ENCODE assay signal across 10 cellular contexts in the genomic region with DNA sequence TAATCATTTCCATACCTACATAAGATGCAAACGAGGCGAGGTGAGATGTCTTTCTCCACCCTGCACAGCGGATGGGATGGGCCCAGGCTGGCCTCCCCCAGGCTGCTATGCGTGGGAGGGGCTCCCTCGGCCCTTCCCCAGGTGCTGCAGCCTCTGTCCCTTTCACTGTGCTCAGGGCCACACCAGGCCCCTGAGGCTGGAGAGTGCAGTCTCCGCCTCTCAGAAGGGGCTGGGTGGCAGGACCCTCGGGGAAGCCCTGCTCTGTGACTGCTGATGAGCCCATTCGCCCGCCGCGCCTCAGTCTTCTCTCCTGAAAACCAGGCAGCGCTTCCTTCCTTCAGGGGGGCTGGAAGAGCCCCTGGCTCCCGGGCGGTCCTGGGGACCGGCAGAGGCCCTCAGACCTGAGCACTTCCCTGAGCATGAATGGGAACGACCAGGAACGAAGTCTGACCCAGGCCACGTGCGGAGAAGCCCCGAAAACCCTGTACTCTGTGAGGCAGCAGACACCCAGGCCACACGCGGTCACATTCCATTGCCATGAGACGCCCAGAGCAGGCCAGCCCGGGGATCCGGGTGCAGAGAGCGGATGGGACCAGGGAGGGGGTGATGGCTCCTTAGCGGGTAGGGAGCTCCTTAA. TPM values are rescaled to one million over a fixed set of nuclear protein-coding genes. Genes with fewer than 3 reads are reported as not detected.
DNase-seq lines count a peak whose midpoint lies in the region; ATAC-seq and TF ChIP-seq lines count a peak whose summit lies in the region.
"Had no signal": no experiment of that assay in that cellular context is flagged by ENCODE, and none has a peak within 500 bp of the region (broad histone marks: within the 10 kb centered on the region; RNA-seq: fewer than 3 reads in every experiment).

No MANE protein-coding gene starts in this region.

- peak overlapping the region; percentile 57 for H2AK5ac ChIP-seq in mesenchymal stem cell (ENCODE audit: low read length, severe bottlenecking)

- H3K4me3 Mint-ChIP-seq in endodermal cell = no peak overlapping the region
- no peak overlapping the region for H3K4me3 Mint-ChIP-seq in activated CD8-positive, alpha-beta T cell treated with anti-CD3 and anti-CD28 coated beads, Interleukin-2, amount 10 ng/mL, durations not matched to agents 7 days and 5 days
- H3K4me3 Mint-ChIP-seq in stimulated activated naive B cell treated with anti-CD40 and anti-IgM and Interleukin-4, amounts not matched to agents 10 μg/mL and 1 μg/mL and 100 μg/mL, for 72 hours = no peak overlapping the region
- H3K4me3 Mint-ChIP-seq: naive thymus-derived CD8-positive, alpha-beta T cell had no signal

- H3K23ac ChIP-seq in mesenchymal stem cell (ENCODE audit: low read length in 2 of 2) = no peak overlapping the region

- peak overlapping the region; percentile 98 for H4K91ac ChIP-seq in mesenchymal stem cell (ENCODE audit: low read length)

- H3K79me1 ChIP-seq in mesenchymal stem cell (replicated peaks; ENCODE audit: low read length, poor library complexity, severe bottlenecking) = peaks cover 4% of the 10 kb centered on the region

- H2BK12ac ChIP-seq in mesenchymal stem cell (ENCODE audit: low read length in 2 of 2) = peak overlapping the region; percentile 76 to 100

- TF ChIP-seq CTCF in endodermal cell (conservative IDR thresholded peaks at IDR 0.05) (no peak), uterus (IDR thresholded peaks at IDR 0.05) (no peak)

- no peak overlapping the region for H3K4me2 ChIP-seq in mesenchymal stem cell (ENCODE audit: low read length, poor library complexity, severe bottlenecking)

- H4K8ac ChIP-seq in mesenchymal stem cell (ENCODE audit: low read length) = peak overlapping the region; percentile 82

- peak overlapping the region; percentile 93 to 94 for H3K4ac ChIP-seq in mesenchymal stem cell (ENCODE audit: low read depth in 1 of 2, low read length in 2 of 2)

- no peaks in the 10 kb centered on the region for H3K9me3 Mint-ChIP-seq in endodermal cell
- no peaks in the 10 kb centered on the region for H3K9me3 Mint-ChIP-seq in activated CD8-positive, alpha-beta T cell treated with anti-CD3 and anti-CD28 coated beads, Interleukin-2, amount 10 ng/mL, durations not matched to agents 7 days and 5 days (ENCODE audit: insufficient read depth)
- no peaks in the 10 kb centered on the region for H3K9me3 Mint-ChIP-seq in stimulated activated naive B cell treated with anti-CD40 and anti-IgM and Interleukin-4, amounts not matched to agents 10 μg/mL and 1 μg/mL and 100 μg/mL, for 72 hours
- H3K9me3 Mint-ChIP-seq: naive thymus-derived CD8-positive, alpha-beta T cell had no signal

- no peaks in the 10 kb centered on the region for H3K27me3 Mint-ChIP-seq in endodermal cell (ENCODE audit: insufficient read depth)
- no peaks in the 10 kb centered on the region for H3K27me3 Mint-ChIP-seq in activated CD8-positive, alpha-beta T cell treated with anti-CD3 and anti-CD28 coated beads, Interleukin-2, amount 10 ng/mL, durations not matched to agents 7 days and 5 days (ENCODE audit: low read depth)
- H3K27me3 Mint-ChIP-seq in stimulated activated naive B cell treated with anti-CD40 and anti-IgM and Interleukin-4, amounts not matched to agents 10 μg/mL and 1 μg/mL and 100 μg/mL, for 72 hours = peaks cover 0 to 8% of the 10 kb centered on the region in 2 donors
- H3K27me3 Mint-ChIP-seq: naive thymus-derived CD8-positive, alpha-beta T cell had no signal

- peak overlapping the region; percentile 61 for H3K27ac Mint-ChIP-seq in endodermal cell
- H3K27ac Mint-ChIP-seq in activated CD8-positive, alpha-beta T cell treated with anti-CD3 and anti-CD28 coated beads, Interleukin-2, amount 10 ng/mL, durations not matched to agents 7 days and 5 days = no peak overlapping the region
- H3K27ac Mint-ChIP-seq in stimulated activated naive B cell treated with anti-CD40 and anti-IgM and Interleukin-4, amounts not matched to agents 10 μg/mL and 1 μg/mL and 100 μg/mL, for 72 hours = no peak overlapping the region
- H3K27ac Mint-ChIP-seq: naive thymus-derived CD8-positive, alpha-beta T cell had no signal

- ATAC-seq in activated CD8-positive, alpha-beta T cell treated with anti-CD3 and anti-CD28 coated beads, Interleukin-2, amount 10 ng/mL, durations not matched to agents 7 days and 5 days = no peak
- ATAC-seq in stimulated activated naive B cell treated with anti-CD40 and anti-IgM and Interleukin-4, amounts not matched to agents 10 μg/mL and 1 μg/mL and 100 μg/mL, for 72 hours (replicated peaks) = no peak
- ATAC-seq: naive thymus-derived CD8-positive, alpha-beta T cell had no signal

- H3K9me3 ChIP-seq in MG63 = no peaks in the 10 kb centered on the region
- no peaks in the 10 kb centered on the region for H3K9me3 ChIP-seq in endodermal cell (ENCODE audit: control insufficient read depth, low read length)
- no peaks in the 10 kb centered on the region for H3K9me3 ChIP-seq in mesenchymal stem cell (ENCODE audit: control insufficient read depth, low read length)
- H3K9me3 ChIP-seq in uterus = no peaks in the 10 kb centered on the region

- peaks cover 30% of the 10 kb centered on the region for H3K4me1 Mint-ChIP-seq in endodermal cell
- H3K4me1 Mint-ChIP-seq in activated CD8-positive, alpha-beta T cell treated with anti-CD3 and anti-CD28 coated beads, Interleukin-2, amount 10 ng/mL, durations not matched to agents 7 days and 5 days (ENCODE audit: low read depth) = no peaks in the 10 kb centered on the region
- H3K4me1 Mint-ChIP-seq in stimulated activated naive B cell treated with anti-CD40 and anti-IgM and Interleukin-4, amounts not matched to agents 10 μg/mL and 1 μg/mL and 100 μg/mL, for 72 hours = peaks cover 4 to 6% of the 10 kb centered on the region in 2 donors

- peak overlapping the region; percentile 96 for H3K18ac ChIP-seq in mesenchymal stem cell (ENCODE audit: low read depth in 1 of 2, low read length in 2 of 2)

- H2BK120ac ChIP-seq in mesenchymal stem cell (ENCODE audit: low read depth, low read length) = peak overlapping the region; percentile 96

- H2BK5ac ChIP-seq in mesenchymal stem cell (ENCODE audit: low read depth, low read length, poor library complexity, severe bottlenecking) = peak overlapping the region; percentile 51

- CTCF ChIA-PET in activated CD8-positive, alpha-beta T cell treated with anti-CD3 and anti-CD28 coated beads, Interleukin-2, amount 10 ng/mL, durations not matched to agents 7 days and 5 days (lab: Charles Lee) = no interaction called here

- H3K36me3 ChIP-seq in MG63 = no peaks in the 10 kb centered on the region
- H3K36me3 ChIP-seq in endodermal cell (ENCODE audit: control insufficient read depth, insufficient read depth, low read length) = no peaks in the 10 kb centered on the region
- peaks cover 0 to 9% of the 10 kb centered on the region in 2 experiments for H3K36me3 ChIP-seq in mesenchymal stem cell (ENCODE audit: control insufficient read depth in 1 of 2, insufficient read depth in 2 of 2, low read depth in 1 of 2, low read length in 2 of 2)
- no peaks in the 10 kb centered on the region for H3K36me3 ChIP-seq in uterus

- 51 to 60% methylated on average over 13 to 27 of the region's 27 CpGs for WGBS in endodermal cell (ENCODE audit: insufficient coverage in 1 of 2, insufficient read length in 1 of 2), 2 experiments
- 26% methylated on average over 27 of the region's 27 CpGs for WGBS in mesenchymal stem cell

- H3K9ac ChIP-seq in endodermal cell (ENCODE audit: extremely low read depth, low read length, poor library complexity, severe bottlenecking) = peak overlapping the region; percentile 6
- no peak overlapping the region for H3K9ac ChIP-seq in mesenchymal stem cell (ENCODE audit: low read length)

- intact Hi-C loops in uterus (cut with DNase I; ENCODE audit: low total_unique reads) = no loop called here

- no peak for TF ChIP-seq POLR2A in uterus (IDR thresholded peaks at IDR 0.05)

- peak overlapping the region; percentile 57 for H3K27ac ChIP-seq in endodermal cell (ENCODE audit: low read depth, low read length)
- H3K27ac ChIP-seq in mesenchymal stem cell (ENCODE audit: low read length, poor library complexity, severe bottlenecking) = peak overlapping the region; percentile 21
- peak overlapping the region; percentile 59 to 83 for H3K27ac ChIP-seq in uterus

- no peak overlapping the region for H3K4me3 ChIP-seq in MG63
- H3K4me3 ChIP-seq in endodermal cell (ENCODE audit: low read length) = no peak overlapping the region
- no peak overlapping the region for H3K4me3 ChIP-seq in mesenchymal stem cell (ENCODE audit: insufficient read depth in 1 of 2, low read depth in 1 of 2, low read length in 2 of 2)
- H3K4me3 ChIP-seq in uterus = no peak overlapping the region

- H3K27me3 ChIP-seq in MG63 = no peaks in the 10 kb centered on the region
- H3K27me3 ChIP-seq in endodermal cell (ENCODE audit: control insufficient read depth, insufficient read depth, low read length, poor library complexity, severe bottlenecking) = no peaks in the 10 kb centered on the region
- peaks cover 0 to 8% of the 10 kb centered on the region in 2 experiments for H3K27me3 ChIP-seq in mesenchymal stem cell (ENCODE audit: control insufficient read depth in 1 of 2, insufficient read depth in 1 of 2, low read length in 2 of 2)
- H3K27me3 ChIP-seq in uterus = no peaks in the 10 kb centered on the region

- no peak overlapping the region for H2AFZ ChIP-seq in mesenchymal stem cell (ENCODE audit: low read depth, low read length)

- peak overlapping the region; percentile 94 for H2BK15ac ChIP-seq in mesenchymal stem cell (ENCODE audit: low read depth, poor library complexity, severe bottlenecking)

- H3K14ac ChIP-seq in mesenchymal stem cell (ENCODE audit: low read length in 2 of 2) = no peak overlapping the region

- POLR2A ChIA-PET in activated CD8-positive, alpha-beta T cell treated with anti-CD3 and anti-CD28 coated beads, Interleukin-2, amount 10 ng/mL, durations not matched to agents 7 days and 5 days (lab: Charles Lee) = no interaction called here

- H3K4me1 ChIP-seq in endodermal cell (ENCODE audit: control insufficient read depth, insufficient read depth, low read length) (peaks cover 28% of the 10 kb centered on the region), mesenchymal stem cell (ENCODE audit: control insufficient read depth, insufficient read depth, low read depth, low read length) (peaks cover 82% of the 10 kb centered on the region), uterus (peaks cover 5 to 55% of the 10 kb centered on the region in 2 donors)

- no peaks in the 10 kb centered on the region for H3K36me3 Mint-ChIP-seq in endodermal cell (ENCODE audit: low read depth)
- no peaks in the 10 kb centered on the region for H3K36me3 Mint-ChIP-seq in activated CD8-positive, alpha-beta T cell treated with anti-CD3 and anti-CD28 coated beads, Interleukin-2, amount 10 ng/mL, durations not matched to agents 7 days and 5 days (ENCODE audit: low read depth)
- H3K36me3 Mint-ChIP-seq in stimulated activated naive B cell treated with anti-CD40 and anti-IgM and Interleukin-4, amounts not matched to agents 10 μg/mL and 1 μg/mL and 100 μg/mL, for 72 hours = no peaks in the 10 kb centered on the region
- H3K36me3 Mint-ChIP-seq: naive thymus-derived CD8-positive, alpha-beta T cell had no signal

- peak; percentile 85 for DNase-seq in MG63
- peak; percentile 92 for DNase-seq in endodermal cell
- DNase-seq in mesenchymal stem cell = peak; percentile 87
- peak; percentile 84 to 86 for DNase-seq in uterus
- no peak for DNase-seq in activated CD8-positive, alpha-beta T cell treated with anti-CD3 and anti-CD28 coated beads, Interleukin-2, amount 10 ng/mL, durations not matched to agents 7 days and 5 days
- DNase-seq in NCI-H187 treated with DMSO at 0.1 percent for 48 hours (lab: John Stamatoyannopoulos, UW) = no peak
- DNase-seq in stimulated activated naive B cell treated with anti-CD40 and anti-IgM and Interleukin-4, amounts not matched to agents 10 μg/mL and 1 μg/mL and 100 μg/mL, for 72 hours = no peak
- DNase-seq in germinal center (ENCODE audit: low spot score) = no peak
- DNase-seq: naive thymus-derived CD8-positive, alpha-beta T cell; NCI-H2107 had no signal

RNA-seq across cellular contexts. Expression of a gene that starts 21.9 kb away (rescaled TPM):
- 4.4 and 4.7 TPM in 2 replicates for total RNA-seq in MG63 (2014; rRNA removed; shearing (Covaris generic); ENCODE audit: low replicate concordance)
- total RNA-seq in endodermal cell = 10 to 100 TPM; 23.4 to 24.2 TPM
- 72.4 TPM for polyA plus RNA-seq in endodermal cell (2013, experiment 1 of 2)
- polyA plus RNA-seq in endodermal cell (2013, experiment 2 of 2) = 68.2 TPM
- 15.4 TPM for polyA plus RNA-seq in mesenchymal stem cell (2013, experiment 1 of 2)
- 13.5 TPM for polyA plus RNA-seq in mesenchymal stem cell (2013, experiment 2 of 2)
- 100 to 1,000 TPM in 1 of 4 donors, 10 to 100 TPM in 3; 19.7 to 109 (median 35.6) TPM for total RNA-seq in uterus
- 10 to 100 TPM; 86.6 to 94.1 TPM for total RNA-seq in activated CD8-positive, alpha-beta T cell treated with anti-CD3 and anti-CD28 coated beads, Interleukin-2, amount 10 ng/mL, durations not matched to agents 7 days and 5 days

Comparison
In these comparisons a context has a peak if more than half of its experiments do, and no peak if none do; other contexts are left out.
1. DNase-seq: peak in MG63 (single experiment), endodermal cell (single experiment), mesenchymal stem cell (single experiment) and uterus (2 of 2); none in activated CD8-positive, alpha-beta T cell treated with anti-CD3 and anti-CD28 coated beads, Interleukin-2, amount 10 ng/mL, durations not matched to agents 7 days and 5 days (single experiment), NCI-H187 treated with DMSO at 0.1 percent for 48 hours (single experiment), stimulated activated naive B cell treated with anti-CD40 and anti-IgM and Interleukin-4, amounts not matched to agents 10 μg/mL and 1 μg/mL and 100 μg/mL, for 72 hours (single experiment) and germinal center (single experiment).
2. H3K27ac ChIP-seq: peak in every context shown above with its lines; median percentile 71 in uterus; 57 in endodermal cell; 21 in mesenchymal stem cell.